Comparison of ENCODE assay signal across 8 cellular contexts in genomic region chr1:93816970-93817738, GRCh38.
DNase-seq lines count a peak whose midpoint lies in the region; ATAC-seq and TF ChIP-seq lines count a peak whose summit lies in the region.

No MANE protein-coding gene starts in this region.

- peak; percentile 70 for DNase-seq in EL
- DNase-seq in OCI-M2 (lab: John Stamatoyannopoulos, UW; ENCODE audit: unreplicated experiment), result peak; percentile 24
- no peak for DNase-seq in epithelial cell of prostate (ENCODE audit: low read depth, low spot score)
- peak; percentile 73 for DNase-seq in osteoblast (ENCODE audit: insufficient read length, low spot score, missing footprints)
- DNase-seq in T-helper 9 cell, result no peak
- DNase-seq in NCI-H1930 (lab: John Stamatoyannopoulos, UW), result no peak
- no peak for DNase-seq in stimulated activated CD4-positive, alpha-beta T cell treated with anti-CD3 and anti-CD28 coated beads, Interleukin-4, amount 100 ng/mL, for 4 hours

- H4K20me1 ChIP-seq in osteoblast (ENCODE audit: insufficient read depth, low read length), result no peaks in the 10 kb centered on the region

- peaks cover 20% of the 10 kb centered on the region for H3K4me1 ChIP-seq in osteoblast (ENCODE audit: insufficient read depth, low read length)

- no peak for ATAC-seq in HG03460 (IDR thresholded peaks at IDR 0.05; ENCODE audit: unreplicated experiment)

- H3K79me2 ChIP-seq in osteoblast (ENCODE audit: insufficient read depth, low read length), result no peaks in the 10 kb centered on the region

- H3K27me3 ChIP-seq in osteoblast (ENCODE audit: insufficient read depth, low read length), result no peaks in the 10 kb centered on the region

- TF ChIP-seq CTCF in osteoblast (IDR thresholded peaks at IDR 0.05; ENCODE audit: extremely low read depth, low read depth, low read length), result no peak

- H3K4me3 ChIP-seq in osteoblast (ENCODE audit: insufficient read depth, low read length), result no peak overlapping the region

- peak overlapping the region; percentile 56 for H2AFZ ChIP-seq in osteoblast (ENCODE audit: low read length)

- H3K27ac ChIP-seq in epithelial cell of prostate (peak overlapping the region; percentile 10), osteoblast (ENCODE audit: low read depth, low read length) (no peak overlapping the region)

- H3K4me2 ChIP-seq in osteoblast (ENCODE audit: insufficient read depth, low read length), result peak overlapping the region; percentile 8

- no peaks in the 10 kb centered on the region for H3K9me3 ChIP-seq in osteoblast (ENCODE audit: low read depth, low read length)

- no peaks in the 10 kb centered on the region for H3K36me3 ChIP-seq in osteoblast (ENCODE audit: insufficient read depth, low read length)

Comparison
In these comparisons a context has a peak if more than half of its experiments do, and no peak if none do; other contexts are left out.
1. DNase-seq: peak in EL (single experiment), OCI-M2 (single experiment) and osteoblast (single experiment); none in epithelial cell of prostate (single experiment), T-helper 9 cell (single experiment), NCI-H1930 (0 of 2) and stimulated activated CD4-positive, alpha-beta T cell treated with anti-CD3 and anti-CD28 coated beads, Interleukin-4, amount 100 ng/mL, for 4 hours (0 of 2).